In genomic region chr6:138271451-138271850, GRCh38 we compare ENCODE assay signal across 35 cellular contexts.
"Had no signal": no experiment of that assay in that cellular context is flagged by ENCODE, and none has a peak within 500 bp of the region (broad histone marks: within the 10 kb centered on the region; RNA-seq: fewer than 3 reads in every experiment).

No MANE protein-coding gene starts in this region.

- H3K4me3 ChIP-seq: MG63 had no signal

- H3K36me3 ChIP-seq: MG63 had no signal

- H3K9me3 ChIP-seq: MG63 had no signal

- H3K27me3 ChIP-seq: MG63 had no signal

- DNase-seq: Karpas-422, Kasumi-1, MG63, MM.1S, MV-4-11, NCI-H1048, NCI-H1092, NCI-H1092 treated with DMSO at 0.1 percent for 48 hours, NCI-H1105, NCI-H1105 treated with DMSO at 0.1 percent for 48 hours, NCI-H1417, NCI-H1417 treated with DMSO at 0.1 percent for 48 hours, NCI-H1436, NCI-H1436 treated with DMSO at 0.1 percent for 48 hours, NCI-H146, NCI-H1694, NCI-H1694 treated with DMSO at 0.1 percent for 48 hours, NCI-H187, NCI-H187 treated with DMSO at 0.1 percent for 48 hours, NCI-H1930, NCI-H2029, NCI-H2029 treated with DMSO at 0.1 percent for 48 hours, NCI-H2081, NCI-H2081 treated with DMSO at 0.1 percent for 48 hours, NCI-H2107, NCI-H2171, NCI-H2171 treated with DMSO at 0.1 percent for 48 hours, NCI-H2227 treated with DMSO at 0.1 percent for 48 hours, NCI-H226, NCI-H345, NCI-H446, NCI-H446 treated with DMSO at 0.1 percent for 48 hours, NCI-H510A, NCI-H510A treated with DMSO at 0.1 percent for 48 hours, NCI-H524 had no signal
